9 cellular contexts compared by ENCODE assay signal in genomic region chr11:22792497-22792896, GRCh38. TPM values are rescaled to one million over a fixed set of nuclear protein-coding genes. Genes with fewer than 3 reads are reported as not detected.
DNase-seq lines count a peak whose midpoint lies in the region; ATAC-seq, FAIRE-seq and TF ChIP-seq lines count a peak whose summit lies in the region.
"Had no signal": no experiment of that assay in that cellular context is flagged by ENCODE, and none has a peak within 500 bp of the region (broad histone marks: within the 10 kb centered on the region; RNA-seq: fewer than 3 reads in every experiment).

No MANE protein-coding gene starts in this region.

- no peaks in the 10 kb centered on the region for H3K9me3 ChIP-seq in left lung

- no peak for TF ChIP-seq CTCF in left lung (IDR thresholded peaks at IDR 0.05)

- no peaks in the 10 kb centered on the region for H3K4me1 ChIP-seq in left lung

- H3K27ac ChIP-seq in left lung: no peak overlapping the region
- H3K27ac ChIP-seq: VCaP had no signal

- no peaks in the 10 kb centered on the region for H3K4me1 Mint-ChIP-seq in activated T-helper 2 cell treated with anti-CD3 and anti-CD28 coated beads, Interferon-gamma antibody, Interleukin-2, Interleukin-4, amounts not matched to agents 10 μg/mL and 5 μg/mL and 100 μg/mL, durations not matched to agents 14 hours and 24 hours and 36 hours (ENCODE audit: low read depth)

- no peak overlapping the region for H3K27ac Mint-ChIP-seq in activated T-helper 2 cell treated with anti-CD3 and anti-CD28 coated beads, Interferon-gamma antibody, Interleukin-2, Interleukin-4, amounts not matched to agents 10 μg/mL and 5 μg/mL and 100 μg/mL, durations not matched to agents 14 hours and 24 hours and 36 hours

- H3K4me3 ChIP-seq in left lung: no peak overlapping the region

- intact Hi-C loops in activated T-helper 2 cell treated with anti-CD3 and anti-CD28 coated beads, Interferon-gamma antibody, Interleukin-2, Interleukin-4, amounts not matched to agents 10 μg/mL and 5 μg/mL and 100 μg/mL, durations not matched to agents 14 hours and 24 hours and 36 hours (cut with micrococcal nuclease): no loop called here
- intact Hi-C loops in left lung (cut with DNase I): no loop called here

- no peak overlapping the region for H3K4me3 Mint-ChIP-seq in activated T-helper 2 cell treated with anti-CD3 and anti-CD28 coated beads, Interferon-gamma antibody, Interleukin-2, Interleukin-4, amounts not matched to agents 10 μg/mL and 5 μg/mL and 100 μg/mL, durations not matched to agents 14 hours and 24 hours and 36 hours (ENCODE audit: low read depth)

- TF ChIP-seq POLR2A in erythroblast (IDR thresholded peaks at IDR 0.05; ENCODE audit: low read length): no peak

- no peak for ATAC-seq in GM18868 (IDR thresholded peaks at IDR 0.05; ENCODE audit: unreplicated experiment)
- ATAC-seq in left lung: no peak

- H3K27me3 Mint-ChIP-seq in activated T-helper 2 cell treated with anti-CD3 and anti-CD28 coated beads, Interferon-gamma antibody, Interleukin-2, Interleukin-4, amounts not matched to agents 10 μg/mL and 5 μg/mL and 100 μg/mL, durations not matched to agents 14 hours and 24 hours and 36 hours (ENCODE audit: low read depth): no peaks in the 10 kb centered on the region

- no peaks in the 10 kb centered on the region for H3K36me3 ChIP-seq in left lung

- H3K27me3 ChIP-seq in left lung: no peaks in the 10 kb centered on the region

- FAIRE-seq in RCC 7860 (lab: Jason Lieb, UNC) (no peak), HTR-8/SVneo (lab: Jason Lieb, UNC) (no peak)

- no peaks in the 10 kb centered on the region for H3K9me3 Mint-ChIP-seq in activated T-helper 2 cell treated with anti-CD3 and anti-CD28 coated beads, Interferon-gamma antibody, Interleukin-2, Interleukin-4, amounts not matched to agents 10 μg/mL and 5 μg/mL and 100 μg/mL, durations not matched to agents 14 hours and 24 hours and 36 hours

- DNase-seq in HCEC 1CT (peak; percentile 23), RCC 7860 (ENCODE audit: low spot score) (peak; percentile 51), erythroblast (lab: John Stamatoyannopoulos, UW) (peak; percentile 25 to 58), pulmonary artery endothelial cell (ENCODE audit: low read depth, low spot score) (peak; percentile 65), HTR-8/SVneo (ENCODE audit: insufficient read length, low spot score) (no peak), left lung (no peak)
- DNase-seq in activated T-helper 2 cell treated with anti-CD3 and anti-CD28 coated beads, Interferon-gamma antibody, Interleukin-2, Interleukin-4, amounts not matched to agents 10 μg/mL and 5 μg/mL and 100 μg/mL, durations not matched to agents 14 hours and 24 hours and 36 hours (ENCODE audit: low spot score): no peak

- H3K36me3 Mint-ChIP-seq in activated T-helper 2 cell treated with anti-CD3 and anti-CD28 coated beads, Interferon-gamma antibody, Interleukin-2, Interleukin-4, amounts not matched to agents 10 μg/mL and 5 μg/mL and 100 μg/mL, durations not matched to agents 14 hours and 24 hours and 36 hours (ENCODE audit: low read depth): no peaks in the 10 kb centered on the region

RNA-seq across cellular contexts. Expression of gene SVIP, which starts 37.1 kb away (rescaled TPM):
- total RNA-seq in pulmonary artery endothelial cell (15.8 and 23.6 TPM in 2 replicates), left lung (10 to 100 TPM; 18.9 to 30.1 TPM)
- 42.3 and 43.1 TPM in 2 replicates for total RNA-seq in activated T-helper 2 cell treated with anti-CD3 and anti-CD28 coated beads, Interferon-gamma antibody, Interleukin-2, Interleukin-4, amounts not matched to agents 10 μg/mL and 5 μg/mL and 100 μg/mL, durations not matched to agents 14 hours and 24 hours and 36 hours

Comparison
In these comparisons a context has a peak if more than half of its experiments do, and no peak if none do; other contexts are left out.
1. DNase-seq: peak in HCEC 1CT (single experiment), RCC 7860 (single experiment), erythroblast (2 of 2) and pulmonary artery endothelial cell (single experiment); none in HTR-8/SVneo (single experiment), activated T-helper 2 cell treated with anti-CD3 and anti-CD28 coated beads, Interferon-gamma antibody, Interleukin-2, Interleukin-4, amounts not matched to agents 10 μg/mL and 5 μg/mL and 100 μg/mL, durations not matched to agents 14 hours and 24 hours and 36 hours (single experiment) and left lung (0 of 2).